Comparison of ENCODE assay signal across 8 cellular contexts in the genomic region with DNA sequence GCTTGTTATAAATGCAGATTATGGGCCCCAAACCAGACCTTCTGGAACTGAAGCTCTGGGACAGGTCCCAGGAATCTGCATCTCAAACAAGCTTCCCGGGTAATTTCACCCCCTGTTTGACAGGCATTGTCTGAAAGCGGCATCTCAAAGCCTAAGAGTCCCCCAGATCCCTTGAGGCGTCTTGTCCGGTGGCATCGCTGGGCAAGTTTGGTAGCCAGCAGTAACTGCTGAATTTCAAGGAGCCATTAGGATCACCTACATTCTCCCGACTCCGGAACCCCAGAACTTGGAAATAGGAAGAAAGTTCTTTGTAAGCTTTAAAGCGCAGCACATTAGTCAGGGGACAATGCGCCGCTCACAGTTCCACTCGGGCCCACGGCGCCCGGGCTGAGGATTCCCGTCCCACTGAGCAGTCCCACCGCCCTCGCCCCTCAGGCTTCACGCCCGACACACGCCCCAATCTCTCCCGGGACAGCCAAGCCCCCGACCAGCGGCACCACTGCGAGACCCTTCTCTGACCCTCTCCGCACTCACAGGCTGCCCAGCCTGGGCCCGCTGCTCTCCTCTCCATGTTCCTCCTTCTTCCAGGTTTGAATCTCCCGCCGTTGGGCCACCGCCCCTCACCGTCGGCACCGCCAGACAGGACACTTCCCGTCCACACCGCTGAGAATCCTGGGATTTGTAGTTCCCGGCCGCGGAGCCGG. TPM values are rescaled to one million over a fixed set of nuclear protein-coding genes. Genes with fewer than 3 reads are reported as not detected.
A peak's percentile ranks its signal among the peaks of the same experiment; 100 is the strongest.
DNase-seq lines count a peak whose midpoint lies in the region; ATAC-seq lines count a peak whose summit lies in the region.

A gene with protein sequence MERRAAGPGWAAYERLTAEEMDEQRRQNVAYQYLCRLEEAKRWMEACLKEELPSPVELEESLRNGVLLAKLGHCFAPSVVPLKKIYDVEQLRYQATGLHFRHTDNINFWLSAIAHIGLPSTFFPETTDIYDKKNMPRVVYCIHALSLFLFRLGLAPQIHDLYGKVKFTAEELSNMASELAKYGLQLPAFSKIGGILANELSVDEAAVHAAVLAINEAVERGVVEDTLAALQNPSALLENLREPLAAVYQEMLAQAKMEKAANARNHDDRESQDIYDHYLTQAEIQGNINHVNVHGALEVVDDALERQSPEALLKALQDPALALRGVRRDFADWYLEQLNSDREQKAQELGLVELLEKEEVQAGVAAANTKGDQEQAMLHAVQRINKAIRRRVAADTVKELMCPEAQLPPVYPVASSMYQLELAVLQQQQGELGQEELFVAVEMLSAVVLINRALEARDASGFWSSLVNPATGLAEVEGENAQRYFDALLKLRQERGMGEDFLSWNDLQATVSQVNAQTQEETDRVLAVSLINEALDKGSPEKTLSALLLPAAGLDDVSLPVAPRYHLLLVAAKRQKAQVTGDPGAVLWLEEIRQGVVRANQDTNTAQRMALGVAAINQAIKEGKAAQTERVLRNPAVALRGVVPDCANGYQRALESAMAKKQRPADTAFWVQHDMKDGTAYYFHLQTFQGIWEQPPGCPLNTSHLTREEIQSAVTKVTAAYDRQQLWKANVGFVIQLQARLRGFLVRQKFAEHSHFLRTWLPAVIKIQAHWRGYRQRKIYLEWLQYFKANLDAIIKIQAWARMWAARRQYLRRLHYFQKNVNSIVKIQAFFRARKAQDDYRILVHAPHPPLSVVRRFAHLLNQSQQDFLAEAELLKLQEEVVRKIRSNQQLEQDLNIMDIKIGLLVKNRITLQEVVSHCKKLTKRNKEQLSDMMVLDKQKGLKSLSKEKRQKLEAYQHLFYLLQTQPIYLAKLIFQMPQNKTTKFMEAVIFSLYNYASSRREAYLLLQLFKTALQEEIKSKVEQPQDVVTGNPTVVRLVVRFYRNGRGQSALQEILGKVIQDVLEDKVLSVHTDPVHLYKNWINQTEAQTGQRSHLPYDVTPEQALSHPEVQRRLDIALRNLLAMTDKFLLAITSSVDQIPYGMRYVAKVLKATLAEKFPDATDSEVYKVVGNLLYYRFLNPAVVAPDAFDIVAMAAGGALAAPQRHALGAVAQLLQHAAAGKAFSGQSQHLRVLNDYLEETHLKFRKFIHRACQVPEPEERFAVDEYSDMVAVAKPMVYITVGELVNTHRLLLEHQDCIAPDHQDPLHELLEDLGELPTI (N-terminal part only) (minus strand): TSS at position 607 of the 704 bp plus-strand sequence. CDS start 36 bp downstream, at position 571.

- DNase-seq in ELF-1 (ENCODE audit: low read depth, low spot score) (peak; percentile 87), NCI-H2029 treated with DMSO at 0.1 percent for 48 hours (lab: John Stamatoyannopoulos, UW) (peak; percentile 73), T-helper 9 cell (peak; percentile 61), astrocyte of the hippocampus (ENCODE audit: low read depth, low spot score) (peak; percentile 92), hippocampal formation (lab: John Stamatoyannopoulos, UW) (peak; percentile 53 to 63), renal cortical epithelial cell (ENCODE audit: low read depth) (peak; percentile 64)

- ATAC-seq in HG02759 (IDR thresholded peaks at IDR 0.05; ENCODE audit: unreplicated experiment) (peak; percentile 83), HG03139 (IDR thresholded peaks at IDR 0.05; ENCODE audit: unreplicated experiment) (no peak)

RNA-seq across cellular contexts. Expression of the gene that starts here (rescaled TPM):
- 1.5 and 14.6 TPM in 2 replicates for total RNA-seq in renal cortical epithelial cell
